ENCODE assay signal across 1 cellular context in genomic region chr17:61279476-61280145, GRCh38.
A peak's percentile ranks its signal among the peaks of the same experiment; 100 is the strongest.
TF ChIP-seq lines count a peak whose summit lies in the region.

No MANE protein-coding gene starts in this region.

TF ChIP-seq in HEK293, 187 proteins besides CTCF, POLR2A, EP300 and RAD21:
- TF ChIP-seq PRDM1 (tag by site-specific recombination; IDR thresholded peaks at IDR 0.05) (no peak), ZNF449 (tag by site-specific recombination; IDR thresholded peaks at IDR 0.05) (peak; percentile 95), ZBTB6 (tag by site-specific recombination; IDR thresholded peaks at IDR 0.05) (peak; percentile 62), PRDM6 (tag by site-specific recombination; IDR thresholded peaks at IDR 0.05) (0 out of 2 replicates have a peak, but pooled peaks have one; percentile 15)
